In the genomic region with DNA sequence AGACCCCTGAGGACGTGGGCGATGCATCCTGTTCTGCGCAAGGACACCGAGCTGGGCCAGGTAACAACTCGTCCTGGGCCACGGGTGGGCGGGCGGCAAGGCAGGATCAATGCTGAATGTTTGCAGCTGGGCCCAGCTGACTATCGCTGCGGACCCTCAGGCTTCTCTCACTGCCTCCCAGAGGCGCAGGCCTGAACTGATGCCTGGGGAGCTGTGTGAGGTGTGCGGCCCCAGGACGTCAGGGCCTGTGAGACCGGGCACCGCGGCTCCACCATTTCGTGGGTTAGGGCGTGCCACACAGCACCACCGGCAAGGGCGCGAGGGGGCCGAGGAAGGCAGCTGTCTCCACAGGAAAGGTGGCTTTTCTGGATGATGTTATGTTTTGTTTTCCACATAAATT, we compare ENCODE assay signal across 26 cellular contexts.
A peak's percentile ranks its signal among the peaks of the same experiment; 100 is the strongest.
DNase-seq lines count a peak whose midpoint lies in the region; ATAC-seq and TF ChIP-seq lines count a peak whose summit lies in the region.
"Had no signal": no experiment of that assay in that cellular context is flagged by ENCODE, and none has a peak within 500 bp of the region (broad histone marks: within the 10 kb centered on the region; RNA-seq: fewer than 3 reads in every experiment).

No MANE protein-coding gene starts in this region.

- TF ChIP-seq CTCF in WERI-Rb-1 (IDR thresholded peaks at IDR 0.05; ENCODE audit: low read depth, low read length) = no peak

- no peak overlapping the region for H3K27ac ChIP-seq in WERI-Rb-1
- H3K27ac ChIP-seq: C4-2B, ovary had no signal

- peak; percentile 60 for DNase-seq in activated effector memory CD4-positive, alpha-beta T cell treated with anti-CD3 and anti-CD28 coated beads, Interleukin-2, amount 50 U/mL, for 16 hours
- DNase-seq in activated effector memory CD4-positive, alpha-beta T cell treated with Interleukin-2 at 50 U/mL for 16 hours = no peak
- DNase-seq in ecto neural progenitor cell (ENCODE audit: low spot score) (peak; percentile 43), mesenteric fat pad (ENCODE audit: low spot score) (peak; percentile 62), ureter (ENCODE audit: low spot score) (peak; percentile 36), WERI-Rb-1 (no peak), HUDEP-2 (lab: John Stamatoyannopoulos, UW; ENCODE audit: unreplicated experiment in 76 of 76) (no peak)
- DNase-seq: 8988T; activated CD4-positive, alpha-beta T cell treated with anti-CD3 and anti-CD28 coated beads for 4 hours; activated naive CD8-positive, alpha-beta T cell treated with anti-CD3 and anti-CD28 coated beads for 36 hours; COR-L47; glutamatergic neuron; mucosa of descending colon; MV-4-11; NCI-H1436 treated with DMSO at 0.1 percent for 48 hours; NCI-H2081 treated with DMSO at 0.1 percent for 48 hours; nephron progenitor cell; SHP77 treated with DMSO at 0.1 percent for 48 hours; T-helper 9 cell; trophoblast cell had no signal

- H3K36me3 ChIP-seq in WERI-Rb-1 = no peaks in the 10 kb centered on the region
- H3K36me3 ChIP-seq: ovary had no signal

- peaks cover 16% of the 10 kb centered on the region for H3K9me3 ChIP-seq in WERI-Rb-1 (ENCODE audit: severe bottlenecking)
- H3K9me3 ChIP-seq: mucosa of descending colon, ovary had no signal

- H3K27me3 ChIP-seq in WERI-Rb-1 (ENCODE audit: insufficient read depth, low read depth, severe bottlenecking) = peaks cover 82% of the 10 kb centered on the region
- H3K27me3 ChIP-seq: ovary had no signal

- no peak overlapping the region for H3K4me3 ChIP-seq in WERI-Rb-1 (ENCODE audit: low read depth, low read length)
- H3K4me3 ChIP-seq: lung, mucosa of descending colon, ovary had no signal

- no peak for ATAC-seq in GM19351 (IDR thresholded peaks at IDR 0.05; ENCODE audit: unreplicated experiment)
- ATAC-seq: esophagus mucosa, HCT116, mucosa of descending colon had no signal

Comparison
In these comparisons a context has a peak if more than half of its experiments do, and no peak if none do; other contexts are left out.
1. DNase-seq: peak in activated effector memory CD4-positive, alpha-beta T cell treated with anti-CD3 and anti-CD28 coated beads, Interleukin-2, amount 50 U/mL, for 16 hours (single experiment), ecto neural progenitor cell (single experiment), mesenteric fat pad (single experiment) and ureter (single experiment); none in activated effector memory CD4-positive, alpha-beta T cell treated with Interleukin-2 at 50 U/mL for 16 hours (single experiment), WERI-Rb-1 (single experiment) and HUDEP-2 (0 of 76).